Comparison of ENCODE assay signal across 1 cellular context in genomic region chr16:30956601-30957455, GRCh38.
TF ChIP-seq lines count a peak whose summit lies in the region.

No MANE protein-coding gene starts in this region.

TF ChIP-seq in HepG2, 621 proteins besides CTCF, POLR2A, EP300 and RAD21 (continued from another document and continues in another):
- TF ChIP-seq HNF1A (IDR thresholded peaks at IDR 0.05; ENCODE audit: low read depth) (no peak), HNF1A (CRISPR knock-in tag; IDR thresholded peaks at IDR 0.05; ENCODE audit: borderline replicate concordance) (no peak; the same call in 1 of the 2 replicates), HES4 (CRISPR knock-in tag; IDR thresholded peaks at IDR 0.05; ENCODE audit: borderline replicate concordance) (0 out of 2 replicates have a peak, but pooled peaks have one; percentile 40), CBX1 (IDR thresholded peaks at IDR 0.05; ENCODE audit: low read depth) (peak; percentile 90), SP140L (CRISPR knock-in tag; IDR thresholded peaks at IDR 0.05; ENCODE audit: borderline replicate concordance) (no peak), ZNF205 (CRISPR knock-in tag; IDR thresholded peaks at IDR 0.05) (no peak), SYNCRIP (IDR thresholded peaks at IDR 0.05; ENCODE audit: insufficient read depth, low read depth, low read length) (no peak), XRCC5 (optimal IDR thresholded peaks at IDR 0.05; ENCODE audit: low read length) (peak; percentile 37), NFIB (CRISPR knock-in tag; IDR thresholded peaks at IDR 0.05; ENCODE audit: borderline replicate concordance) (no peak), ZNF407 (CRISPR knock-in tag; IDR thresholded peaks at IDR 0.05; ENCODE audit: not compliant biosample characterization) (no peak), FOXK1 (CRISPR knock-in tag; IDR thresholded peaks at IDR 0.05; ENCODE audit: borderline replicate concordance, low read depth) (no peak), ZZZ3 (CRISPR knock-in tag; IDR thresholded peaks at IDR 0.05; ENCODE audit: borderline replicate concordance) (0 out of 2 replicates have a peak, but pooled peaks have one; percentile 19), NFYC (CRISPR knock-in tag; IDR thresholded peaks at IDR 0.05) (no peak), ZBTB2 (CRISPR knock-in tag; IDR thresholded peaks at IDR 0.05; ENCODE audit: low read depth) (no peak; the same call in 1 of the 2 replicates), TOPORS (CRISPR knock-in tag; IDR thresholded peaks at IDR 0.05) (no peak), SAP130 (CRISPR knock-in tag; IDR thresholded peaks at IDR 0.05; ENCODE audit: low read depth) (peak; percentile 73; the same call in 1 of the 2 replicates), ZBTB26 (CRISPR knock-in tag; IDR thresholded peaks at IDR 0.05; ENCODE audit: borderline replicate concordance) (no peak), MAFG (CRISPR knock-in tag; IDR thresholded peaks at IDR 0.05) (no peak), ZSCAN5A (CRISPR knock-in tag; IDR thresholded peaks at IDR 0.05; ENCODE audit: borderline replicate concordance) (no peak), ZMAT3 (CRISPR knock-in tag; conservative IDR thresholded peaks at IDR 0.05) (peak; percentile 61; the same call in 1 of the 2 replicates), ZNF781 (CRISPR knock-in tag; IDR thresholded peaks at IDR 0.05; ENCODE audit: borderline replicate concordance, not compliant biosample characterization) (no peak), ZC3H4 (CRISPR knock-in tag; IDR thresholded peaks at IDR 0.05; ENCODE audit: borderline replicate concordance) (0 out of 2 replicates have a peak, but pooled peaks have one; percentile 66), SKI (IDR thresholded peaks at IDR 0.05; ENCODE audit: partially characterized antibody) (no peak), POLR2AphosphoS5 (IDR thresholded peaks at IDR 0.05; ENCODE audit: low read depth, low read length) (peak; percentile 53), NFIC (IDR thresholded peaks at IDR 0.05; ENCODE audit: low read length) (peak; percentile 43; the same call in 1 of the 2 replicates), ATRX (CRISPR knock-in tag; IDR thresholded peaks at IDR 0.05; ENCODE audit: borderline replicate concordance) (no peak), SRSF4 (IDR thresholded peaks at IDR 0.05; ENCODE audit: low read depth, low read length, poor library complexity, severe bottlenecking) (no peak), KLF12 (CRISPR knock-in tag; IDR thresholded peaks at IDR 0.05; ENCODE audit: borderline replicate concordance) (no peak), STAT5B (CRISPR knock-in tag; IDR thresholded peaks at IDR 0.05) (0 out of 2 replicates have a peak, but pooled peaks have one; percentile 12), PHF5A (CRISPR knock-in tag; IDR thresholded peaks at IDR 0.05; ENCODE audit: low read depth, unreplicated experiment) (peak; percentile 75), CENPT (CRISPR knock-in tag; IDR thresholded peaks at IDR 0.05; ENCODE audit: low read depth) (no peak), ZNF607 (CRISPR knock-in tag; IDR thresholded peaks at IDR 0.05; ENCODE audit: borderline replicate concordance) (no peak; the same call in 1 of the 2 replicates), SKIL (CRISPR knock-in tag; IDR thresholded peaks at IDR 0.05; ENCODE audit: borderline replicate concordance) (no peak), ZSCAN9 (CRISPR knock-in tag; IDR thresholded peaks at IDR 0.05; ENCODE audit: borderline replicate concordance) (peak; percentile 31; the same call in 1 of the 2 replicates), ZFP90 (CRISPR knock-in tag; IDR thresholded peaks at IDR 0.05; ENCODE audit: borderline replicate concordance) (0 out of 2 replicates have a peak, but pooled peaks have one; percentile 74), RBM39 (IDR thresholded peaks at IDR 0.05; ENCODE audit: low read depth, low read length, poor library complexity, severe bottlenecking) (no peak), ZMYM4 (CRISPR knock-in tag; IDR thresholded peaks at IDR 0.05) (0 out of 2 replicates have a peak, but pooled peaks have one; percentile 43), BHLHE40 (IDR thresholded peaks at IDR 0.05; ENCODE audit: low read length) (peak; percentile 55; the same call in 1 of the 2 replicates), NPAS2 (CRISPR knock-in tag; IDR thresholded peaks at IDR 0.05; ENCODE audit: borderline replicate concordance) (no peak), KDM5B (CRISPR knock-in tag; IDR thresholded peaks at IDR 0.05; ENCODE audit: borderline replicate concordance) (no peak; the same call in 1 of the 2 replicates), ZNF784 (CRISPR knock-in tag; IDR thresholded peaks at IDR 0.05; ENCODE audit: borderline replicate concordance) (no peak), MYC (CRISPR knock-in tag; IDR thresholded peaks at IDR 0.05; ENCODE audit: borderline replicate concordance) (peak; percentile 86), ELF4 (CRISPR knock-in tag; IDR thresholded peaks at IDR 0.05; ENCODE audit: borderline replicate concordance) (peak; percentile 81; the same call in 1 of the 2 replicates), POLR2AphosphoS2 (IDR thresholded peaks at IDR 0.05; ENCODE audit: low read depth, low read length) (peak; percentile 35; the same call in 1 of the 2 replicates)
